In genomic region chr3:111568355-111568754, GRCh38 we compare ENCODE assay signal across 10 cellular contexts. TPM values are rescaled to one million over a fixed set of nuclear protein-coding genes. Genes with fewer than 3 reads are reported as not detected.
"Had no signal": no experiment of that assay in that cellular context is flagged by ENCODE, and none has a peak within 500 bp of the region (broad histone marks: within the 10 kb centered on the region; RNA-seq: fewer than 3 reads in every experiment).

No MANE protein-coding gene starts in this region.

- H3K9ac ChIP-seq: GM23248 had no signal

- H3K27ac ChIP-seq: GM23248, HL-60 had no signal

- H3K27ac Mint-ChIP-seq: HFFc6, IgD-negative memory B cell had no signal

- ATAC-seq: HCT116, HepG2 had no signal

- DNase-seq: GOT3, H7, HFFc6 had no signal

- H3K9me3 ChIP-seq: HAP-1 had no signal

- H3K27me3 Mint-ChIP-seq: IgD-negative memory B cell had no signal

- H3K4me3 Mint-ChIP-seq: HFFc6, IgD-negative memory B cell had no signal

- H3K4me3 ChIP-seq: GM23248, HAP-1 had no signal

- H3K9me3 Mint-ChIP-seq: HFFc6, IgD-negative memory B cell had no signal

- H3K4me1 ChIP-seq: HAP-1 had no signal

- H2AFZ ChIP-seq: GM23248 had no signal

- H3K36me3 ChIP-seq: HAP-1 had no signal

RNA-seq across cellular contexts. Expression of gene CD96, which starts 26.4 kb away (rescaled TPM):
- total RNA-seq: GM23248, H7, HepG2, HFFc6 had no signal
- polyA plus RNA-seq: GM23248, HepG2 had no signal

RNA-seq across cellular contexts. Expression of gene ZBED2, which starts 26.8 kb away (rescaled TPM):
- total RNA-seq: GM23248, H4, H7 had no signal
- polyA plus RNA-seq: GM23248, HepG2 had no signal
